8 cellular contexts compared by ENCODE assay signal in genomic region chr21:32610940-32611339, GRCh38. TPM values are rescaled to one million over a fixed set of nuclear protein-coding genes. Genes with fewer than 3 reads are reported as not detected.
DNase-seq lines count a peak whose midpoint lies in the region; ATAC-seq and TF ChIP-seq lines count a peak whose summit lies in the region.
"Not testable (repeated sequence)": the region's sequence is repeated elsewhere in the genome, so short reads cannot be mapped to it uniquely, and the experiment has no call there.

No MANE protein-coding gene starts in this region.

- H3K4me2 ChIP-seq in HCT116 (ENCODE audit: low read length) = peak overlapping the region; percentile 73
- H3K4me2 ChIP-seq in PC-9 = peak overlapping the region; percentile 92
- H3K4me2 ChIP-seq in mammary epithelial cell (ENCODE audit: insufficient read depth, low read depth, low read length) = peak overlapping the region; percentile 80

- H2AFZ ChIP-seq in HCT116 (ENCODE audit: low read depth, low read length, poor library complexity, severe bottlenecking); PC-9; mammary epithelial cell (ENCODE audit: low read depth, low read length): not testable (repeated sequence)

- not testable (repeated sequence) for H3K27me3 ChIP-seq in HCT116 (ENCODE audit: insufficient read depth, low read length); PC-9 (ENCODE audit: insufficient read depth, low read depth); mammary epithelial cell (ENCODE audit: insufficient read depth, low read length)

- not testable (repeated sequence) for TF ChIP-seq POLR2A in HCT116 (IDR thresholded peaks at IDR 0.05; ENCODE audit: borderline replicate concordance, extremely low read depth, insufficient read depth, insufficient read length)

- peaks cover 13% of the 10 kb centered on the region for H3K36me3 Mint-ChIP-seq in activated CD8-positive, alpha-beta memory T cell treated with anti-CD3 and anti-CD28 coated beads, Interleukin-2, amount 10 ng/mL, durations not matched to agents 7 days and 5 days
- H3K36me3 Mint-ChIP-seq in mesothelial cell of epicardium = peaks cover 10% of the 10 kb centered on the region

- ATAC-seq in HCT116; activated CD8-positive, alpha-beta memory T cell treated with anti-CD3 and anti-CD28 coated beads, Interleukin-2, amount 10 ng/mL, durations not matched to agents 7 days and 5 days: not testable (repeated sequence)

- H3K4me3 ChIP-seq in AG09309 (ENCODE audit: control insufficient read depth, low read depth, low read length) = peak overlapping the region; percentile 87
- peak overlapping the region; percentile 95 to 98 for H3K4me3 ChIP-seq in HCT116 (replicated peaks in 1 of 2; ENCODE audit: low read depth in 1 of 2, low read length in 2 of 2)
- H3K4me3 ChIP-seq in PC-9 = peak overlapping the region; percentile 90
- peak overlapping the region; percentile 10 to 84 (median 35) for H3K4me3 ChIP-seq in mammary epithelial cell (replicated peaks in 1 of 3; ENCODE audit: insufficient read depth in 1 of 3, low read depth in 2 of 3, low read length in 3 of 3)
- peak overlapping the region; percentile 55 for H3K4me3 ChIP-seq in fibroblast of the aortic adventitia (ENCODE audit: low read depth, low read length)
- peak overlapping the region; percentile 73 to 96 (median 86) for H3K4me3 ChIP-seq in skin epidermis

- CTCF ChIA-PET in HCT116 (lab: Charles Lee) = interaction anchor here (1.1 to 2.5 kb wide), 2 partner anchors 10 kb away, joined by 7 to 17 read pairs; no protein-coding TSS in a partner anchor
- CTCF ChIA-PET in PC-9 (lab: Charles Lee); mammary epithelial cell (lab: Charles Lee; ENCODE audit: low non-redundant PET): not testable (repeated sequence)
- CTCF ChIA-PET in activated CD8-positive, alpha-beta memory T cell treated with anti-CD3 and anti-CD28 coated beads, Interleukin-2, amount 10 ng/mL, durations not matched to agents 7 days and 5 days (lab: Charles Lee) = interaction anchor here (0.8 to 4.6 kb wide), 4 partner anchors 10 to 217 kb away, joined by 3 to 34 read pairs (median 3); no protein-coding TSS in a partner anchor

- not testable (repeated sequence) for TF ChIP-seq CTCF in AG09309 (IDR thresholded peaks at IDR 0.05; ENCODE audit: control insufficient read depth, insufficient read depth, low read depth, low read length, missing control alignments); HCT116 (IDR thresholded peaks at IDR 0.05 in 2 of 3, conservative IDR thresholded peaks at IDR 0.05 in 1 of 3; ENCODE audit: borderline replicate concordance in 1 of 3, insufficient read depth in 1 of 3, low read depth in 2 of 3, low read length in 2 of 3); PC-9 (conservative IDR thresholded peaks at IDR 0.05); mammary epithelial cell (conservative IDR thresholded peaks at IDR 0.05 in 1 of 2, IDR thresholded peaks at IDR 0.05 in 1 of 2; ENCODE audit: extremely low read depth in 1 of 2, insufficient read depth in 1 of 2, low read depth in 1 of 2, low read length in 2 of 2); fibroblast of the aortic adventitia (IDR thresholded peaks at IDR 0.05; ENCODE audit: insufficient read depth, low read length); mesothelial cell of epicardium (IDR thresholded peaks at IDR 0.05; ENCODE audit: unreplicated experiment)

- H3K9me3 ChIP-seq in HCT116 (ENCODE audit: control insufficient read depth in 1 of 2, insufficient read depth in 1 of 2, low read depth in 1 of 2, low read length in 2 of 2); PC-9 (ENCODE audit: insufficient read depth, low read depth); mammary epithelial cell (replicated peaks; ENCODE audit: insufficient read depth, low read length): not testable (repeated sequence)

- peak overlapping the region; percentile 97; the same call in 1 of the 2 replicates for H3K27ac ChIP-seq in HCT116 (ENCODE audit: low read depth, low read length)
- not testable (repeated sequence) for H3K27ac ChIP-seq in PC-9; mammary epithelial cell (ENCODE audit: insufficient read depth, low read depth, low read length)
- peak overlapping the region in 1 of 21 experiments; percentile 83 for H3K27ac ChIP-seq in skin epidermis

- not testable (repeated sequence) for H3K9me3 Mint-ChIP-seq in activated CD8-positive, alpha-beta memory T cell treated with anti-CD3 and anti-CD28 coated beads, Interleukin-2, amount 10 ng/mL, durations not matched to agents 7 days and 5 days (ENCODE audit: low read depth); mesothelial cell of epicardium

- intact Hi-C loops in HCT116 (cut with micrococcal nuclease); PC-9 (cut with micrococcal nuclease; ENCODE audit: unreplicated experiment); mammary epithelial cell (cut with micrococcal nuclease): not testable (repeated sequence)

- H3K79me2 ChIP-seq in HCT116 (ENCODE audit: insufficient read depth, low read length) (peaks cover 31% of the 10 kb centered on the region), PC-9 (ENCODE audit: low read depth) (peaks cover 22% of the 10 kb centered on the region), mammary epithelial cell (ENCODE audit: insufficient read depth, low read length) (peaks cover 28% of the 10 kb centered on the region)

- not testable (repeated sequence) for H3K27ac Mint-ChIP-seq in activated CD8-positive, alpha-beta memory T cell treated with anti-CD3 and anti-CD28 coated beads, Interleukin-2, amount 10 ng/mL, durations not matched to agents 7 days and 5 days; mesothelial cell of epicardium

- H3K4me1 Mint-ChIP-seq in activated CD8-positive, alpha-beta memory T cell treated with anti-CD3 and anti-CD28 coated beads, Interleukin-2, amount 10 ng/mL, durations not matched to agents 7 days and 5 days = peaks cover 19% of the 10 kb centered on the region
- not testable (repeated sequence) for H3K4me1 Mint-ChIP-seq in mesothelial cell of epicardium

- dilution Hi-C loops in mammary epithelial cell (cut with HindIII; ENCODE audit: low sequenced_read_pairs) = not testable (repeated sequence)

- POLR2A ChIA-PET in HCT116 (lab: Charles Lee); PC-9 (lab: Charles Lee; ENCODE audit: unreplicated experiment): not testable (repeated sequence)

- H3K4me1 ChIP-seq in HCT116 (ENCODE audit: control insufficient read depth in 1 of 2, insufficient read depth in 2 of 2, low read length in 2 of 2) = peaks cover 6 to 12% of the 10 kb centered on the region in 2 experiments
- H3K4me1 ChIP-seq in PC-9 (replicated peaks; ENCODE audit: insufficient read depth); mammary epithelial cell (ENCODE audit: insufficient read depth, low read length): not testable (repeated sequence)

- RAD21 ChIA-PET in HCT116 (lab: Charles Lee; ENCODE audit: low non-redundant PET in 1 of 2, low total read pairs in 2 of 2, uncharacterized antibody in 2 of 2, unreplicated experiment in 2 of 2) = not testable (repeated sequence)

- TF ChIP-seq RAD21 in HCT116 (IDR thresholded peaks at IDR 0.05; ENCODE audit: low read depth) = not testable (repeated sequence)

- H4K20me1 ChIP-seq in HCT116 (ENCODE audit: insufficient read depth); PC-9 (ENCODE audit: insufficient read depth); mammary epithelial cell (ENCODE audit: insufficient read depth, low read length): not testable (repeated sequence)

- H3K36me3 ChIP-seq in HCT116 (ENCODE audit: control insufficient read depth in 1 of 2, insufficient read depth in 2 of 2, low read length in 2 of 2) = peaks cover 5 to 30% of the 10 kb centered on the region in 2 experiments; a peak in 3 of 4 replicates
- H3K36me3 ChIP-seq in PC-9 (ENCODE audit: low read depth); mammary epithelial cell (ENCODE audit: insufficient read depth, low read length): not testable (repeated sequence)

- DNase-seq in AG09309 (ENCODE audit: low read depth); HCT116 (ENCODE audit: low read depth, low spot score); PC-9; activated CD8-positive, alpha-beta memory T cell treated with anti-CD3 and anti-CD28 coated beads, Interleukin-2, amount 10 ng/mL, durations not matched to agents 7 days and 5 days; mammary epithelial cell; fibroblast of the aortic adventitia (ENCODE audit: low read depth); mesothelial cell of epicardium (ENCODE audit: low spot score in 2 of 2, unreplicated experiment in 2 of 2): not testable (repeated sequence)

- BruUV-seq in HCT116 (replicated peaks; lab: Mats Ljungman, UMichigan); PC-9 (replicated peaks; lab: Mats Ljungman, UMichigan); mammary epithelial cell (replicated peaks; lab: Mats Ljungman, UMichigan): not testable (repeated sequence)

- not testable (repeated sequence) for H3K27me3 Mint-ChIP-seq in activated CD8-positive, alpha-beta memory T cell treated with anti-CD3 and anti-CD28 coated beads, Interleukin-2, amount 10 ng/mL, durations not matched to agents 7 days and 5 days; mesothelial cell of epicardium (ENCODE audit: low read depth)

- H3K9me2 ChIP-seq in HCT116 (ENCODE audit: insufficient read depth); PC-9 (ENCODE audit: insufficient read depth): not testable (repeated sequence)

- in situ Hi-C loops in mammary epithelial cell (cut with MboI; ENCODE audit: low sequenced_read_pairs in 2 of 2) = not testable (repeated sequence)

- WGBS in mammary epithelial cell (ENCODE audit: low coverage, missing lambda C conversion rate) = 73% methylated on average over 15 of the region's 17 CpGs

- H3K4me3 Mint-ChIP-seq in activated CD8-positive, alpha-beta memory T cell treated with anti-CD3 and anti-CD28 coated beads, Interleukin-2, amount 10 ng/mL, durations not matched to agents 7 days and 5 days = peak overlapping the region; percentile 98
- H3K4me3 Mint-ChIP-seq in mesothelial cell of epicardium = peak overlapping the region; percentile 56

- H3K9ac ChIP-seq in HCT116 (ENCODE audit: low read length) = peak overlapping the region; percentile 89
- not testable (repeated sequence) for H3K9ac ChIP-seq in mammary epithelial cell (ENCODE audit: insufficient read depth, low read length)

- H3F3A ChIP-seq in PC-9 (ENCODE audit: insufficient read depth, low read depth) = peaks cover 15% of the 10 kb centered on the region; the same call in 1 of the 2 replicates

RNA-seq across cellular contexts. Expression of gene CFAP298, which starts 1.2 kb away (rescaled TPM):
- total RNA-seq in HCT116 (2021; ENCODE audit: unreplicated experiment) = 58.2 TPM
- polyA plus RNA-seq in HCT116 (2012) = 38.9 and 41.3 TPM in 2 replicates
- 31.2 and 35.5 TPM in 2 replicates for total RNA-seq in PC-9 (2021)
- total RNA-seq in activated CD8-positive, alpha-beta memory T cell treated with anti-CD3 and anti-CD28 coated beads, Interleukin-2, amount 10 ng/mL, durations not matched to agents 7 days and 5 days = 10 to 100 TPM; 40.1 to 40.4 TPM
- 10 to 100 TPM; 15.3 to 48.9 TPM for total RNA-seq in mammary epithelial cell
- 29.9 TPM for polyA plus RNA-seq in mammary epithelial cell
- polyA minus RNA-seq in mammary epithelial cell = 6.3 TPM
- 14.1 and 17.9 TPM in 2 replicates for total RNA-seq in fibroblast of the aortic adventitia (ENCODE audit: low replicate concordance)
- total RNA-seq in mesothelial cell of epicardium = 29.4 to 33.0 TPM (median 30.4 TPM) in 3 replicates

RNA-seq across cellular contexts. Expression of gene TCP10L, which starts 25.6 kb away (rescaled TPM):
- total RNA-seq in HCT116 (2021; ENCODE audit: unreplicated experiment) (0.07 TPM), PC-9 (2021) (0.68 TPM in 1 of 2 replicates, not detected in the other), mammary epithelial cell (under 1 TPM in 1 of 2 donors, not detected in 1; under 0.01 TPM), fibroblast of the aortic adventitia (ENCODE audit: low replicate concordance) (0.45 TPM in 1 of 2 replicates, not detected in the other), mesothelial cell of epicardium (1.4 to 1.6 TPM (median 1.5 TPM) in 3 replicates)
- 0.22 TPM in 1 of 2 replicates, not detected in the other for polyA plus RNA-seq in HCT116 (2012)
- not detected for total RNA-seq in activated CD8-positive, alpha-beta memory T cell treated with anti-CD3 and anti-CD28 coated beads, Interleukin-2, amount 10 ng/mL, durations not matched to agents 7 days and 5 days
- polyA plus RNA-seq in mammary epithelial cell = 0.11 TPM
- polyA minus RNA-seq in mammary epithelial cell = not detected

Comparison
In these comparisons a context has a peak if more than half of its experiments do, and no peak if none do; other contexts are left out.
1. H3K4me3 ChIP-seq: peak in every context shown above with its lines; median percentile 96 in HCT116; 90 in PC-9; 87 in AG09309; 86 in skin epidermis; 55 in fibroblast of the aortic adventitia; 35 in mammary epithelial cell.